In the genomic region with DNA sequence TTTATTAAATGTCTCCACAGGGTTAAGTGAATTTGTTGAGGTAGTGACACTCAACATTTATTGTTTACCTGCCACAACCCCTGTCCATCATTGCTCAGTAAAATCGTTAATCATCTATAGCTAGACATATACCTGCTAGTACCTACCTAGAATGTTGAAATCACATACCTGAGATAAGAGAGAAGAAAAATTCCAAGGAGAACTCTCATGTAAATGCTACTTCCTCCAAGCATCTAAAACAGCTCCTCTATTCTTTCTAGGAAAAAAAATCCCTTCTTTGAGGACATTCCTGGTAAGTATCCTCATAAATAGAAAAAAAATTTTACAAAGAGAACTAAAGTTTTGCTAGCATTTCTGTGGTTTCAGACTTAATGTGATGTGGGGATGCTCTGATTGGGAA, we compare ENCODE assay signal across 19 cellular contexts.
A peak's percentile ranks its signal among the peaks of the same experiment; 100 is the strongest.
DNase-seq lines count a peak whose midpoint lies in the region; ATAC-seq and TF ChIP-seq lines count a peak whose summit lies in the region.
"Had no signal": no experiment of that assay in that cellular context is flagged by ENCODE, and none has a peak within 500 bp of the region (broad histone marks: within the 10 kb centered on the region; RNA-seq: fewer than 3 reads in every experiment).

No MANE protein-coding gene starts in this region.

- H3K18ac ChIP-seq in mesendoderm (ENCODE audit: low read length), result no peak overlapping the region

- TF ChIP-seq CTCF in PC-3 (conservative IDR thresholded peaks at IDR 0.05; ENCODE audit: low read depth, low read length) (no peak), epithelial cell of esophagus (IDR thresholded peaks at IDR 0.05; ENCODE audit: insufficient read depth, low read depth, low read length, missing control alignments) (no peak), Calu3 (IDR thresholded peaks at IDR 0.05; ENCODE audit: unreplicated experiment) (no peak)

- BruUV-seq in PC-3 (replicated peaks; lab: Mats Ljungman, UMichigan) (no TSS peak), Calu3 (replicated peaks; lab: Mats Ljungman, UMichigan) (no TSS peak)

- peak; percentile 34 for DNase-seq in PC-3
- peak; percentile 52 for DNase-seq in epithelial cell of esophagus (ENCODE audit: low read depth)
- DNase-seq in mesendoderm, result peak; percentile 16
- no peak for DNase-seq in NCI-H2081 (lab: John Stamatoyannopoulos, UW)
- DNase-seq in activated naive CD4-positive, alpha-beta T cell treated with anti-CD3 and anti-CD28 coated beads, Interleukin-2, amount 50 U/mL, for 72 hours (ENCODE audit: low spot score in 2 of 2), result no peak
- no peak for DNase-seq in stimulated activated CD4-positive, alpha-beta T cell treated with anti-CD3 and anti-CD28 coated beads, Interleukin-15, amount 100 ng/mL, for 24 hours
- DNase-seq in Calu3, result no peak
- DNase-seq: ACHN; BE2C; C1 segment of cervical spinal cord; CD4-positive, CD25-positive, alpha-beta regulatory T cell; CD8-positive, alpha-beta memory T cell; COR-L47; DMS153; DMS79; GDM1 had no signal

- no peak overlapping the region for H2AK5ac ChIP-seq in mesendoderm (ENCODE audit: low read length)

- H3K4ac ChIP-seq in mesendoderm (ENCODE audit: low read depth, low read length), result no peak overlapping the region

- H2BK15ac ChIP-seq in mesendoderm (replicated peaks; ENCODE audit: low read depth), result no peak overlapping the region

- no peaks in the 10 kb centered on the region for H3F3A ChIP-seq in PC-3 (ENCODE audit: low read length, unreplicated experiment)

- no peak overlapping the region for H3K23ac ChIP-seq in mesendoderm (ENCODE audit: low read length)

- no peak overlapping the region for H2AFZ ChIP-seq in PC-3 (ENCODE audit: low read length)

- H3K4me2 ChIP-seq in PC-3 (ENCODE audit: low read length), result no peak overlapping the region
- no peak overlapping the region for H3K4me2 ChIP-seq in mesendoderm (ENCODE audit: low read length)

- no peak overlapping the region for H4K5ac ChIP-seq in mesendoderm (ENCODE audit: low read length)

- no peaks in the 10 kb centered on the region for H3K79me1 ChIP-seq in mesendoderm (ENCODE audit: low read length)

- no peaks in the 10 kb centered on the region for H3K27me3 ChIP-seq in PC-3 (ENCODE audit: low read length)
- H3K27me3 ChIP-seq in mesendoderm (ENCODE audit: insufficient read depth, low read length, poor library complexity), result no peaks in the 10 kb centered on the region
- H3K27me3 ChIP-seq: BE2C had no signal

- H3K4me1 ChIP-seq in PC-3 (ENCODE audit: insufficient read depth, low read length), result peaks cover 65% of the 10 kb centered on the region
- H3K4me1 ChIP-seq in mesendoderm (ENCODE audit: control insufficient read depth, low read depth, low read length), result peaks cover 2% of the 10 kb centered on the region
- H3K4me1 ChIP-seq: BE2C, HAP-1 had no signal

- no peak overlapping the region for H4K8ac ChIP-seq in mesendoderm (ENCODE audit: low read depth, low read length)

- no peaks in the 10 kb centered on the region for H4K20me1 ChIP-seq in PC-3 (ENCODE audit: low read length)

- H3K79me2 ChIP-seq in PC-3 (ENCODE audit: low read length) (no peaks in the 10 kb centered on the region), mesendoderm (ENCODE audit: control insufficient read depth, insufficient read depth, low read length) (no peaks in the 10 kb centered on the region)

- H3K9me3 ChIP-seq in PC-3 (ENCODE audit: low read length), result no peaks in the 10 kb centered on the region
- H3K9me3 ChIP-seq: BE2C, HAP-1 had no signal

- H3K27ac ChIP-seq in PC-3 (ENCODE audit: low read length) (no peak overlapping the region), mesendoderm (ENCODE audit: low read depth, low read length) (no peak overlapping the region)
- H3K27ac ChIP-seq: HL-60 had no signal

- H3K36me3 ChIP-seq in PC-3 (ENCODE audit: low read depth, low read length), result no peaks in the 10 kb centered on the region
- no peaks in the 10 kb centered on the region for H3K36me3 ChIP-seq in mesendoderm (ENCODE audit: control insufficient read depth, insufficient read depth, low read length)
- H3K36me3 ChIP-seq: BE2C, HAP-1 had no signal

- no peak overlapping the region for H3K27ac Mint-ChIP-seq in activated naive CD4-positive, alpha-beta T cell treated with anti-CD3 and anti-CD28 coated beads, Interleukin-2, amount 50 U/mL, for 72 hours
- no peak overlapping the region for H3K27ac Mint-ChIP-seq in Calu3 (ENCODE audit: unreplicated experiment)
- H3K27ac Mint-ChIP-seq: CD4-positive, CD25-positive, alpha-beta regulatory T cell; CD8-positive, alpha-beta memory T cell had no signal

- H3K4me3 ChIP-seq in PC-3 (ENCODE audit: low read length), result no peak overlapping the region
- H3K4me3 ChIP-seq in epithelial cell of esophagus (ENCODE audit: low read length), result no peak overlapping the region
- H3K4me3 ChIP-seq in mesendoderm (ENCODE audit: low read length), result no peak overlapping the region
- H3K4me3 ChIP-seq: HAP-1, K562 had no signal

- peaks cover 60% of the 10 kb centered on the region for H3K4me1 Mint-ChIP-seq in Calu3 (ENCODE audit: low read depth, unreplicated experiment)

- no peak overlapping the region for H2BK5ac ChIP-seq in mesendoderm (ENCODE audit: low read length)

- peaks cover 9% of the 10 kb centered on the region for H3K27me3 Mint-ChIP-seq in Calu3 (ENCODE audit: unreplicated experiment)
- H3K27me3 Mint-ChIP-seq: CD4-positive, CD25-positive, alpha-beta regulatory T cell; CD8-positive, alpha-beta memory T cell had no signal

- H3K9me2 ChIP-seq in PC-3 (replicated peaks; ENCODE audit: low read length), result no peaks in the 10 kb centered on the region

- H3K56ac ChIP-seq in mesendoderm (ENCODE audit: low read length), result no peak overlapping the region

- POLR2A ChIA-PET in PC-3 (lab: Charles Lee; ENCODE audit: unreplicated experiment), result interaction anchor here (0.6 kb wide), 1 partner anchor 28 kb away, joined by 4 read pairs; no protein-coding TSS in a partner anchor

- no peak overlapping the region for H2BK120ac ChIP-seq in mesendoderm (ENCODE audit: low read depth, low read length)

- no peaks in the 10 kb centered on the region for H3K36me3 Mint-ChIP-seq in activated naive CD4-positive, alpha-beta T cell treated with anti-CD3 and anti-CD28 coated beads, Interleukin-2, amount 50 U/mL, for 72 hours
- H3K36me3 Mint-ChIP-seq in Calu3 (ENCODE audit: insufficient read depth, unreplicated experiment), result peaks cover 5% of the 10 kb centered on the region
- H3K36me3 Mint-ChIP-seq: CD4-positive, CD25-positive, alpha-beta regulatory T cell; CD8-positive, alpha-beta memory T cell had no signal

- CTCF ChIA-PET in PC-3 (lab: Charles Lee), result interaction anchor here (0.7 kb wide), 1 partner anchor 633 kb away, joined by 3 read pairs; no protein-coding TSS in a partner anchor
- CTCF ChIA-PET in Calu3 (lab: Charles Lee), result interaction anchor here (0.7 to 2.0 kb wide), 5 partner anchors 11 to 210 kb away, joined by 3 to 5 read pairs (median 3); no protein-coding TSS in a partner anchor

- H3K9ac ChIP-seq in PC-3 (ENCODE audit: low read length), result no peak overlapping the region
- H3K9ac ChIP-seq in mesendoderm (ENCODE audit: low read length), result no peak overlapping the region

- WGBS in mesendoderm (ENCODE audit: extremely low coverage, insufficient coverage, low lambda C conversion rate), result no CpG with 5 or more reads among the region's 1 CpG

- intact Hi-C loops in PC-3 (cut with micrococcal nuclease) (no loop called here), Calu3 (cut with micrococcal nuclease; ENCODE audit: unreplicated experiment) (loop anchor here (2.0 kb wide), 1 partner anchor 33 kb away; no protein-coding TSS in a partner anchor)

- H3K9me3 Mint-ChIP-seq in activated naive CD4-positive, alpha-beta T cell treated with anti-CD3 and anti-CD28 coated beads, Interleukin-2, amount 50 U/mL, for 72 hours, result no peaks in the 10 kb centered on the region
- H3K9me3 Mint-ChIP-seq in Calu3 (ENCODE audit: low read depth, unreplicated experiment), result peaks cover 3% of the 10 kb centered on the region
- H3K9me3 Mint-ChIP-seq: CD8-positive, alpha-beta memory T cell had no signal

- no peak for ATAC-seq in PC-3
- no peak for ATAC-seq in activated naive CD4-positive, alpha-beta T cell treated with anti-CD3 and anti-CD28 coated beads, Interleukin-2, amount 50 U/mL, for 72 hours
- ATAC-seq: K562 had no signal

- H3K4me3 Mint-ChIP-seq in Calu3 (ENCODE audit: low read depth, unreplicated experiment), result no peak overlapping the region
- H3K4me3 Mint-ChIP-seq: CD4-positive, CD25-positive, alpha-beta regulatory T cell; CD8-positive, alpha-beta memory T cell had no signal

Comparison
In these comparisons a context has a peak if more than half of its experiments do, and no peak if none do; other contexts are left out.
1. DNase-seq: peak in PC-3 (single experiment), epithelial cell of esophagus (single experiment) and mesendoderm (single experiment); none in NCI-H2081 (0 of 2), activated naive CD4-positive, alpha-beta T cell treated with anti-CD3 and anti-CD28 coated beads, Interleukin-2, amount 50 U/mL, for 72 hours (0 of 2), stimulated activated CD4-positive, alpha-beta T cell treated with anti-CD3 and anti-CD28 coated beads, Interleukin-15, amount 100 ng/mL, for 24 hours (single experiment) and Calu3 (single experiment).